Comparison of ENCODE assay signal across 10 cellular contexts in genomic region chr1:90959352-90960206, GRCh38.
DNase-seq lines count a peak whose midpoint lies in the region; ATAC-seq and TF ChIP-seq lines count a peak whose summit lies in the region.
"Had no signal": no experiment of that assay in that cellular context is flagged by ENCODE, and none has a peak within 500 bp of the region (broad histone marks: within the 10 kb centered on the region; RNA-seq: fewer than 3 reads in every experiment).

No MANE protein-coding gene starts in this region.

- H3K27ac Mint-ChIP-seq in WTC11, result 0 out of 2 replicates have a peak overlapping the region, but pooled peaks have one; percentile 52
- H3K27ac Mint-ChIP-seq: activated CD4-positive, alpha-beta T cell treated with anti-CD3 and anti-CD28 coated beads, Interleukin-2, amount 10 ng/mL, durations not matched to agents 7 days and 5 days had no signal

- CTCF ChIA-PET in WTC11 (lab: Charles Lee), result interaction anchor here (1.1 to 2.0 kb wide), 4 partner anchors 205 to 238 kb away, joined by 3 to 4 read pairs (median 4); no protein-coding TSS in a partner anchor

- H4K20me1 ChIP-seq in osteoblast (ENCODE audit: insufficient read depth, low read length), result peaks cover 57% of the 10 kb centered on the region

- H3K4me2 ChIP-seq in osteoblast (ENCODE audit: insufficient read depth, low read length) (peak overlapping the region; percentile 14), neuronal stem cell (ENCODE audit: insufficient read depth, low read length, poor library complexity, severe bottlenecking) (no peak overlapping the region)

- no peak overlapping the region for H2AK5ac ChIP-seq in neuronal stem cell (ENCODE audit: low read depth, low read length)

- DNase-seq in WTC11 (ENCODE audit: low spot score) (no peak), osteoblast (ENCODE audit: insufficient read length, low spot score, missing footprints) (no peak), NCI-H748 treated with DMSO at 0.1 percent for 48 hours (lab: John Stamatoyannopoulos, UW) (no peak), neuronal stem cell (ENCODE audit: low spot score) (no peak)
- DNase-seq: activated CD4-positive, alpha-beta T cell treated with anti-CD3 and anti-CD28 coated beads, Interleukin-2, amount 10 ng/mL, durations not matched to agents 7 days and 5 days; stimulated activated CD4-positive, alpha-beta T cell treated with anti-CD3 and anti-CD28 coated beads, Interleukin-15, amount 100 ng/mL, for 24 hours had no signal

- H2BK15ac ChIP-seq in neuronal stem cell (ENCODE audit: low read length), result no peak overlapping the region

- H3K4me1 ChIP-seq in osteoblast (ENCODE audit: insufficient read depth, low read length), result peaks cover 13% of the 10 kb centered on the region
- no peaks in the 10 kb centered on the region for H3K4me1 ChIP-seq in neuronal stem cell (ENCODE audit: control insufficient read depth in 2 of 2, insufficient read depth in 1 of 2, low read depth in 1 of 2, low read length in 2 of 2)

- no peak overlapping the region for H3K18ac ChIP-seq in neuronal stem cell (ENCODE audit: low read length)

- no peak overlapping the region for H3K27ac ChIP-seq in osteoblast (ENCODE audit: low read depth, low read length)
- H3K27ac ChIP-seq in neuronal stem cell (replicated peaks; ENCODE audit: low read length), result no peak overlapping the region
- H3K27ac ChIP-seq: thoracic aorta had no signal

- no peaks in the 10 kb centered on the region for H3K79me1 ChIP-seq in neuronal stem cell (ENCODE audit: low read depth, low read length)

- no peaks in the 10 kb centered on the region for H3K27me3 ChIP-seq in osteoblast (ENCODE audit: insufficient read depth, low read length)
- no peaks in the 10 kb centered on the region for H3K27me3 ChIP-seq in neuronal stem cell (ENCODE audit: control insufficient read depth in 3 of 3, insufficient read depth in 3 of 3, low read depth in 1 of 3, low read length in 3 of 3)

- peaks cover 11% of the 10 kb centered on the region for H3K36me3 Mint-ChIP-seq in WTC11

- H2BK120ac ChIP-seq in neuronal stem cell (ENCODE audit: low read depth, low read length), result no peak overlapping the region

- H3K27me3 Mint-ChIP-seq in WTC11 (ENCODE audit: low read depth), result no peaks in the 10 kb centered on the region
- H3K27me3 Mint-ChIP-seq: activated CD4-positive, alpha-beta T cell treated with anti-CD3 and anti-CD28 coated beads, Interleukin-2, amount 10 ng/mL, durations not matched to agents 7 days and 5 days had no signal

- POLR2A ChIA-PET in WTC11 (lab: Charles Lee), result no interaction called here

- no peak overlapping the region for H3K4me3 Mint-ChIP-seq in WTC11
- H3K4me3 Mint-ChIP-seq: activated CD4-positive, alpha-beta T cell treated with anti-CD3 and anti-CD28 coated beads, Interleukin-2, amount 10 ng/mL, durations not matched to agents 7 days and 5 days had no signal

- H3K36me3 ChIP-seq in osteoblast (ENCODE audit: insufficient read depth, low read length) (no peaks in the 10 kb centered on the region), neuronal stem cell (replicated peaks in 1 of 2; ENCODE audit: control insufficient read depth in 2 of 2, insufficient read depth in 2 of 2, low read length in 2 of 2) (peaks cover 0 to 34% of the 10 kb centered on the region in 2 donors)
- H3K36me3 ChIP-seq: thoracic aorta had no signal

- H2BK5ac ChIP-seq in neuronal stem cell (ENCODE audit: low read length), result no peak overlapping the region

- no peak overlapping the region for H3K23ac ChIP-seq in neuronal stem cell (ENCODE audit: low read depth, low read length, poor library complexity)

- H3K9me3 Mint-ChIP-seq in WTC11, result no peaks in the 10 kb centered on the region

- H2BK12ac ChIP-seq in neuronal stem cell (ENCODE audit: low read length), result no peak overlapping the region

- H3K4me3 ChIP-seq in osteoblast (ENCODE audit: insufficient read depth, low read length) (no peak overlapping the region), neuronal stem cell (ENCODE audit: low read length in 2 of 2) (no peak overlapping the region)
- H3K4me3 ChIP-seq: thoracic aorta had no signal

- no peak overlapping the region for H3K4ac ChIP-seq in neuronal stem cell (ENCODE audit: low read length)

- TF ChIP-seq CTCF in WTC11 (IDR thresholded peaks at IDR 0.05) (no peak), osteoblast (IDR thresholded peaks at IDR 0.05; ENCODE audit: extremely low read depth, low read depth, low read length) (no peak)

- H4K91ac ChIP-seq in neuronal stem cell (ENCODE audit: low read depth, low read length, poor library complexity), result no peak overlapping the region

- H3K9ac ChIP-seq in neuronal stem cell (ENCODE audit: low read depth, low read length, poor library complexity), result no peak overlapping the region

- peaks cover 89% of the 10 kb centered on the region for H3K79me2 ChIP-seq in osteoblast (ENCODE audit: insufficient read depth, low read length)

- ATAC-seq in GM19468 (IDR thresholded peaks at IDR 0.05; ENCODE audit: extremely low read depth, unreplicated experiment), result peak; percentile 47
- ATAC-seq in HG03139 (IDR thresholded peaks at IDR 0.05; ENCODE audit: unreplicated experiment), result peak; percentile 54
- ATAC-seq in WTC11, result no peak
- no peak for ATAC-seq in GM18873 (IDR thresholded peaks at IDR 0.05; ENCODE audit: low FRiP score, unreplicated experiment)

- H3K4me1 Mint-ChIP-seq in WTC11, result peaks cover 40% of the 10 kb centered on the region

- no peak overlapping the region for H4K8ac ChIP-seq in neuronal stem cell (ENCODE audit: low read depth, low read length)

- no peak overlapping the region for H3K14ac ChIP-seq in neuronal stem cell (ENCODE audit: low read length)

- H2AFZ ChIP-seq in osteoblast (ENCODE audit: low read length) (no peak overlapping the region), neuronal stem cell (ENCODE audit: low read length) (no peak overlapping the region)

- no CpG with 5 or more reads among the region's 5 CpGs for WGBS in neuronal stem cell (ENCODE audit: extremely low coverage in 2 of 2, insufficient read length in 2 of 2, insufficient replicate concordance in 1 of 2), 2 donors

- H3K9me3 ChIP-seq in osteoblast (ENCODE audit: low read depth, low read length) (no peaks in the 10 kb centered on the region), neuronal stem cell (replicated peaks in 1 of 2; ENCODE audit: control insufficient read depth in 2 of 2, insufficient read depth in 1 of 2, low read depth in 1 of 2, low read length in 2 of 2) (peaks cover 4 to 55% of the 10 kb centered on the region in 2 donors)
- H3K9me3 ChIP-seq: thoracic aorta had no signal

TF ChIP-seq in WTC11, 78 proteins besides CTCF, POLR2A, EP300 and RAD21:
- TF ChIP-seq KAT7 (CRISPR knock-in tag; IDR thresholded peaks at IDR 0.05; ENCODE audit: borderline replicate concordance), result no peak
- TF ChIP-seq ZNF281 (CRISPR knock-in tag; IDR thresholded peaks at IDR 0.05), result no peak
- TF ChIP-seq GABPB1 (CRISPR knock-in tag; IDR thresholded peaks at IDR 0.05), result peak; percentile 98

Comparison
In these comparisons a context has a peak if more than half of its experiments do, and no peak if none do; other contexts are left out.
1. ATAC-seq: peak in GM19468 (single experiment) and HG03139 (single experiment); none in WTC11 (single experiment) and GM18873 (single experiment).